Comparison of ENCODE assay signal across 6 cellular contexts in the genomic region with DNA sequence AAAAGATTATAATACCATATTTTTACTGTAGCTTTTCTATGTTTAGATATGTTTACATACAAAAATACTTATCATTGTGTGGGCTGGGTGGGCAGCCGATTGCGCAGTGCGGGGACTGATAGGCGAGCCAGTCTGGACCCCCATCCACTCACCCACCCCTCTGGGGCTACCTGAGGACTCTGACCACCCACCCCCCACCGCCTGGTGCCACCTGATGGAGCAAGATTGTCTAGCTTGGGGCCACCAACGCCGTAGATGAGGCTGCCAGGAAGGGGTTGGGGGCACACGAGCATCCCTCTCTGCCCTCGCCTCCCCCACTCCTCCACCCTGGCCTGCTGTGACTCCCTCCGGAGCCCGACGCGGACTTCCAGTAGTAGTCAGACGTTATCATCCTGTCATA. TPM values are rescaled to one million over a fixed set of nuclear protein-coding genes. Genes with fewer than 3 reads are reported as not detected.
"Had no signal": no experiment of that assay in that cellular context is flagged by ENCODE, and none has a peak within 500 bp of the region (broad histone marks: within the 10 kb centered on the region; RNA-seq: fewer than 3 reads in every experiment).

No MANE protein-coding gene starts in this region.

- DNase-seq: GM23248, GOT3, HCEC 1CT, IMR-90 had no signal

- H3K27ac ChIP-seq: GM23248 had no signal

- ATAC-seq: K562 had no signal

- H3K4me3 ChIP-seq: GM23248, K562 had no signal

- H2AFZ ChIP-seq: GM23248 had no signal

- H3K9ac ChIP-seq: GM23248 had no signal

RNA-seq across cellular contexts. Expression of a gene that starts 34.4 kb away (rescaled TPM):
- total RNA-seq: K562 had no signal

RNA-seq across cellular contexts. Expression of a gene that starts 40.1 kb away (rescaled TPM):
- total RNA-seq: GM23248 had no signal

RNA-seq across cellular contexts. Expression of a gene that starts 53.4 kb away (rescaled TPM):
- total RNA-seq: H7, K562 had no signal
